ENCODE assay signal across 1 cellular context in the genomic region with DNA sequence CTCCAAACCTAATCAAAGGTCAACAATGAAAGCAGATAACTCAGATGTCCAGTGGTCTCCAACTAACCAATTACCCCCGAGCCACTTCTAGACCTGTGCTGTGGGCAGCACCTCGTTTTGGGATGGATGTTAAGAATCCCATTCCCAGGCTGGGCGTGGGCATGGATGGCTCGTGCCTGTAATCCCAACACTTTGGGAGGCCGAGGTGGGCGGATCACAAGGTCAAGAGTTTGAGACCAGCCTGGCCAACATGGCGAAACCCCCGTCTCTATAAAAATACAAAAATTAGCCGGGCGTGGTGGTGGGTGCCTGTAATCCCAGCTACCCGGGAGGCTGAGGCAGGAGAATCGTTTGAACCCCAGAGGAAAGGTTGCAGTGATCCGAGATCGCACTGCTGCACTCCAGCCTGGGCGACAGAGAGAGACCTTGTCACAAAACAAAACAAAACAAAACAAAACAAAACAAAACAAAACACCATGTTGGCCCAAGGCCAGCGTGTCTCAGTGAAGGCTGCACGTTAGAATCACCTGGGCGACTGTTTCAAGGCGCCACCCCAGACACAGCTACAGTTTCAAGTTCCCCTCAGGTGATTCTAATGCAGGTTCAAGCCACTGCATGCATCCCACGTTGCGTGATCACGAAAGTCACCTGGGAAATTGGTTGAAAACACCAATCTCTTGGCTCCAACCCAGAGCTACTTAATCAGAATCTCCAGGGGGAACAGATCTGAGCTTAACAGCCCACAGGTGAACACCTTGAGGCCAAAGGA.
TF ChIP-seq lines count a peak whose summit lies in the region.

No MANE protein-coding gene starts in this region.

TF ChIP-seq in K562, 482 proteins besides CTCF, POLR2A, EP300 and RAD21 (continued from another document):
- TF ChIP-seq, protein P1, sequence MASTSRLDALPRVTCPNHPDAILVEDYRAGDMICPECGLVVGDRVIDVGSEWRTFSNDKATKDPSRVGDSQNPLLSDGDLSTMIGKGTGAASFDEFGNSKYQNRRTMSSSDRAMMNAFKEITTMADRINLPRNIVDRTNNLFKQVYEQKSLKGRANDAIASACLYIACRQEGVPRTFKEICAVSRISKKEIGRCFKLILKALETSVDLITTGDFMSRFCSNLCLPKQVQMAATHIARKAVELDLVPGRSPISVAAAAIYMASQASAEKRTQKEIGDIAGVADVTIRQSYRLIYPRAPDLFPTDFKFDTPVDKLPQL (IDR thresholded peaks at IDR 0.05; ENCODE audit: extremely low read depth, insufficient read length): no peak
- TF ChIP-seq MIER1 (IDR thresholded peaks at IDR 0.05; ENCODE audit: low read depth) (peak; percentile 100), SNIP1 (IDR thresholded peaks at IDR 0.05; ENCODE audit: low read depth) (no peak), MEF2D (tag; conservative IDR thresholded peaks at IDR 0.05; ENCODE audit: low read depth) (no peak), ZEB2 (IDR thresholded peaks at IDR 0.05) (0 out of 2 replicates have a peak, but pooled peaks have one; percentile 14), ERF (CRISPR knock-in tag; IDR thresholded peaks at IDR 0.05) (no peak), RBM25 (IDR thresholded peaks at IDR 0.05; ENCODE audit: low read depth, low read length, severe bottlenecking) (peak; percentile 85), ZNF24 (IDR thresholded peaks at IDR 0.05) (no peak)
- TF ChIP-seq, protein P2, sequence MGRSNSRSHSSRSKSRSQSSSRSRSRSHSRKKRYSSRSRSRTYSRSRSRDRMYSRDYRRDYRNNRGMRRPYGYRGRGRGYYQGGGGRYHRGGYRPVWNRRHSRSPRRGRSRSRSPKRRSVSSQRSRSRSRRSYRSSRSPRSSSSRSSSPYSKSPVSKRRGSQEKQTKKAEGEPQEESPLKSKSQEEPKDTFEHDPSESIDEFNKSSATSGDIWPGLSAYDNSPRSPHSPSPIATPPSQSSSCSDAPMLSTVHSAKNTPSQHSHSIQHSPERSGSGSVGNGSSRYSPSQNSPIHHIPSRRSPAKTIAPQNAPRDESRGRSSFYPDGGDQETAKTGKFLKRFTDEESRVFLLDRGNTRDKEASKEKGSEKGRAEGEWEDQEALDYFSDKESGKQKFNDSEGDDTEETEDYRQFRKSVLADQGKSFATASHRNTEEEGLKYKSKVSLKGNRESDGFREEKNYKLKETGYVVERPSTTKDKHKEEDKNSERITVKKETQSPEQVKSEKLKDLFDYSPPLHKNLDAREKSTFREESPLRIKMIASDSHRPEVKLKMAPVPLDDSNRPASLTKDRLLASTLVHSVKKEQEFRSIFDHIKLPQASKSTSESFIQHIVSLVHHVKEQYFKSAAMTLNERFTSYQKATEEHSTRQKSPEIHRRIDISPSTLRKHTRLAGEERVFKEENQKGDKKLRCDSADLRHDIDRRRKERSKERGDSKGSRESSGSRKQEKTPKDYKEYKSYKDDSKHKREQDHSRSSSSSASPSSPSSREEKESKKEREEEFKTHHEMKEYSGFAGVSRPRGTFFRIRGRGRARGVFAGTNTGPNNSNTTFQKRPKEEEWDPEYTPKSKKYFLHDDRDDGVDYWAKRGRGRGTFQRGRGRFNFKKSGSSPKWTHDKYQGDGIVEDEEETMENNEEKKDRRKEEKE (IDR thresholded peaks at IDR 0.05; ENCODE audit: borderline replicate concordance in 1 of 2, control insufficient read depth in 1 of 2, low read depth in 2 of 2, low read length in 1 of 2): no peak
- TF ChIP-seq, protein P3, sequence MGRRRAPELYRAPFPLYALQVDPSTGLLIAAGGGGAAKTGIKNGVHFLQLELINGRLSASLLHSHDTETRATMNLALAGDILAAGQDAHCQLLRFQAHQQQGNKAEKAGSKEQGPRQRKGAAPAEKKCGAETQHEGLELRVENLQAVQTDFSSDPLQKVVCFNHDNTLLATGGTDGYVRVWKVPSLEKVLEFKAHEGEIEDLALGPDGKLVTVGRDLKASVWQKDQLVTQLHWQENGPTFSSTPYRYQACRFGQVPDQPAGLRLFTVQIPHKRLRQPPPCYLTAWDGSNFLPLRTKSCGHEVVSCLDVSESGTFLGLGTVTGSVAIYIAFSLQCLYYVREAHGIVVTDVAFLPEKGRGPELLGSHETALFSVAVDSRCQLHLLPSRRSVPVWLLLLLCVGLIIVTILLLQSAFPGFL (CRISPR knock-in tag; IDR thresholded peaks at IDR 0.05): no peak
